In the genomic region with DNA sequence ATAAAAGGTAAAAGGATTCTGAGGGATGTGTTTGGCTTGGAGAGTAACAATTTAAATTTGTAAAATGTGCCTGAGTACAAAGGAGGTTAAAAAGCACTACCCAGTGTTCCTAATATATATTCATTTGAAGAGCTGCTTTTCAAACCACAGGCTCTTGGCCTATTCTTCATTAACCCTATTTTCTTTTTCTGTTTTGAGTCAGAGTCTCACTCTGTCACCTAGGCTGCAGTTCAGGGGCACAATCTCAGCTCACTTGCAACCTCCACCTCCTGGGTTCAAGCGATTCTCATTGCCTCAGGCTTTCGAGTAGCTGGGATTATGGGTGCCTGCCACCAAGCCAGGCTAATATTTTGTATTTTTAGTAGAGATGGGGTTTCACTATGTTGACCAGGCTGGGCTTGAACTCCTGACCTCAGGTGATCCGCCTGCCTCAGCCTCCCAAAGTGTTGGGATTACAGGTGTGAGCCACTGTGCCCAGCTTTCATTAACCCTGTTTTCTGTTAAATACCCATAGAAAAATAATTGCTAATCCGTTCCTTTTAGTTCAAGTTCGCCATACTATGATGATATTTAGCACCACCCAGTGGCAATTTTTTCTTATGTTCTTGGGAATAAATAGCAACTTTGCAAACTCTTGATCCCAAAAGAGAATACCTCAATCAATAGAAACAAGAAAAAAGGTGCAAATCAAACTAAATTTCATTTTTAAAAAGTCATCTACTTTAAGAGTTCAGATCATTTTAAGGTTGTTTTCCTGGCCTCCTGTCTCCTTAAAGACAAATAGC, we compare ENCODE assay signal across 8 cellular contexts. TPM values are rescaled to one million over a fixed set of nuclear protein-coding genes. Genes with fewer than 3 reads are reported as not detected.
DNase-seq lines count a peak whose midpoint lies in the region; ATAC-seq and TF ChIP-seq lines count a peak whose summit lies in the region.

No MANE protein-coding gene starts in this region.

- no peaks in the 10 kb centered on the region for H3K9me3 Mint-ChIP-seq in immature natural killer cell

- no peaks in the 10 kb centered on the region for H3K27me3 Mint-ChIP-seq in immature natural killer cell (ENCODE audit: low read depth in 3 of 3)

- in situ Hi-C loops in GM13976 (cut with MboI; ENCODE audit: low sequenced_read_pairs, unreplicated experiment), result no loop called here

- H3K27ac Mint-ChIP-seq in immature natural killer cell, result peak overlapping the region in 1 of 6 donors; percentile 29

- DNase-seq in GM13976 (ENCODE audit: low spot score), result peak; percentile 57
- peak; percentile 11 for DNase-seq in MV-4-11 (lab: John Stamatoyannopoulos, UW)
- peak; percentile 23 for DNase-seq in left kidney (ENCODE audit: low read depth, low spot score)
- no peak for DNase-seq in immature natural killer cell
- no peak for DNase-seq in cerebellar cortex (ENCODE audit: low spot score)
- no peak for DNase-seq in NCI-H510A (lab: John Stamatoyannopoulos, UW)
- no peak for DNase-seq in NCI-H748 treated with DMSO at 0.1 percent for 48 hours (lab: John Stamatoyannopoulos, UW)

- peaks cover 4 to 13% (median 8%) of the 10 kb centered on the region in 3 donors for H3K36me3 Mint-ChIP-seq in immature natural killer cell

- H3K4me1 Mint-ChIP-seq in immature natural killer cell, result peaks cover 23 to 29% of the 10 kb centered on the region in 2 donors

- peak; percentile 53 for ATAC-seq in GM21526 (IDR thresholded peaks at IDR 0.05; ENCODE audit: low FRiP score, unreplicated experiment)

- TF ChIP-seq CTCF in GM13976 (IDR thresholded peaks at IDR 0.05; ENCODE audit: borderline replicate concordance, control extremely low read depth, extremely low read depth, insufficient read depth, missing control alignments), result no peak

- no peak overlapping the region for H3K4me3 Mint-ChIP-seq in immature natural killer cell

RNA-seq across cellular contexts. Expression of gene ZBTB8OS, which starts 30.5 kb away (rescaled TPM):
- polyA plus RNA-seq in immature natural killer cell, result 10 to 100 TPM; 71.3 to 92.7 (median 92.1) TPM

RNA-seq across cellular contexts. Expression of gene RBBP4, which starts 31.1 kb away (rescaled TPM):
- 100 to 1,000 TPM; 314 to 568 (median 325) TPM for polyA plus RNA-seq in immature natural killer cell

Comparison
In these comparisons a context has a peak if more than half of its experiments do, and no peak if none do; other contexts are left out.
1. DNase-seq: peak in GM13976 (single experiment), MV-4-11 (single experiment) and left kidney (single experiment); none in immature natural killer cell (0 of 3), cerebellar cortex (single experiment), NCI-H510A (single experiment) and NCI-H748 treated with DMSO at 0.1 percent for 48 hours (single experiment).